ENCODE assay signal across 8 cellular contexts in genomic region chr11:78187366-78188011, GRCh38. TPM values are rescaled to one million over a fixed set of nuclear protein-coding genes. Genes with fewer than 3 reads are reported as not detected.
A peak's percentile ranks its signal among the peaks of the same experiment; 100 is the strongest.
DNase-seq lines count a peak whose midpoint lies in the region; ATAC-seq and TF ChIP-seq lines count a peak whose summit lies in the region.

No MANE protein-coding gene starts in this region.

- no peaks in the 10 kb centered on the region for H3K9me3 Mint-ChIP-seq in T-cell

- no peak for TF ChIP-seq CTCF in esophagus squamous epithelium (IDR thresholded peaks at IDR 0.05)
- TF ChIP-seq CTCF in retinal pigment epithelial cell (conservative IDR thresholded peaks at IDR 0.05; ENCODE audit: low read depth, low read length) = no peak

- CTCF ChIA-PET in T-cell (lab: Charles Lee) = interaction anchor here (0.6 to 1.1 kb wide), 3 partner anchors 15 to 387 kb away, joined by 3 to 5 read pairs (median 5); partner anchors contain the start of genes INTS4 (in 1 of the 2) and NARS2 (in 1 of the 2)

- H3K4me3 ChIP-seq in esophagus squamous epithelium (peak overlapping the region; percentile 66 to 100 (median 78)), retinal pigment epithelial cell (ENCODE audit: low read length) (peak overlapping the region; percentile 82)

- peaks cover 0 to 7% (median 0%) of the 10 kb centered on the region in 3 donors for H3K36me3 ChIP-seq in esophagus squamous epithelium

- intact Hi-C loops in esophagus squamous epithelium (cut with DNase I) = no loop called here

- H3K27me3 Mint-ChIP-seq in T-cell = no peaks in the 10 kb centered on the region

- peaks cover 47 to 56% (median 50%) of the 10 kb centered on the region in 3 donors for H3K4me1 Mint-ChIP-seq in T-cell

- peaks cover 8% of the 10 kb centered on the region for H3K36me3 Mint-ChIP-seq in T-cell

- peak overlapping the region; percentile 89 to 98 (median 92) for H3K27ac ChIP-seq in esophagus squamous epithelium

- peaks cover 24 to 61% (median 32%) of the 10 kb centered on the region in 3 donors for H3K4me1 ChIP-seq in esophagus squamous epithelium

- H3K4me3 Mint-ChIP-seq in T-cell = peak overlapping the region; percentile 97 to 99 (median 99)

- peak overlapping the region; percentile 89 to 92 for H3K27ac Mint-ChIP-seq in T-cell

- H3K27me3 ChIP-seq in esophagus squamous epithelium = no peaks in the 10 kb centered on the region

- H3K9me3 ChIP-seq in esophagus squamous epithelium = no peaks in the 10 kb centered on the region

- ATAC-seq in T-cell (replicated peaks in 1 of 4) = peak in 1 of 4 experiments; percentile 64
- no peak for ATAC-seq in GM21717 (IDR thresholded peaks at IDR 0.05; ENCODE audit: unreplicated experiment)
- no peak for ATAC-seq in HG02610 (IDR thresholded peaks at IDR 0.05; ENCODE audit: unreplicated experiment)
- ATAC-seq in HG03571 (IDR thresholded peaks at IDR 0.05; ENCODE audit: unreplicated experiment) = no peak

- POLR2A ChIA-PET in T-cell (lab: Charles Lee) = interaction anchor here (1.3 to 3.4 kb wide), 3 partner anchors 15 to 192 kb away, joined by 4 to 22 read pairs (median 19); no protein-coding TSS in a partner anchor

- peak; percentile 36 for DNase-seq in GM19240 (ENCODE audit: insufficient read length, low spot score)
- peak in 18 of 34 experiments; percentile 34 to 74 (median 60) for DNase-seq in T-cell
- DNase-seq in esophagus squamous epithelium (lab: John Stamatoyannopoulos, UW) = no peak
- DNase-seq in retinal pigment epithelial cell (ENCODE audit: low read depth) = no peak
- no peak for DNase-seq in DMS 273 (lab: John Stamatoyannopoulos, UW; ENCODE audit: unreplicated experiment)

- 31 to 42% methylated on average over 12 to 17 of the region's 19 CpGs for WGBS in esophagus squamous epithelium, 2 donors

- TF ChIP-seq POLR2A in esophagus squamous epithelium (IDR thresholded peaks at IDR 0.05) = no peak

RNA-seq across cellular contexts. Expression of gene KCTD21, which starts 0.9 kb away (rescaled TPM):
- total RNA-seq in T-cell (10 to 100 TPM in 2 of 5 donors, 1 to 10 TPM in 3; 3.4 to 13.2 (median 9.7) TPM), esophagus squamous epithelium (10 to 100 TPM in 3 of 4 donors, 1 to 10 TPM in 1; 9.7 to 16.0 (median 11.3) TPM)

RNA-seq across cellular contexts. Expression of gene USP35, which starts 1.2 kb away (rescaled TPM):
- total RNA-seq in T-cell = 10 to 100 TPM; 14.3 to 18.1 (median 15.4) TPM
- 1 to 10 TPM; 4.5 to 7.0 (median 6.1) TPM for total RNA-seq in esophagus squamous epithelium

RNA-seq across cellular contexts. Expression of gene ALG8, which starts 48.1 kb away (rescaled TPM):
- total RNA-seq in T-cell (10 to 100 TPM; 23.1 to 34.1 (median 31.8) TPM), esophagus squamous epithelium (10 to 100 TPM; 13.9 to 30.5 (median 27.3) TPM)

Comparison
In these comparisons a context has a peak if more than half of its experiments do, and no peak if none do; other contexts are left out.
1. DNase-seq: peak in GM19240 (single experiment) and T-cell (18 of 34); none in esophagus squamous epithelium (single experiment), retinal pigment epithelial cell (single experiment) and DMS 273 (single experiment).